ENCODE assay signal across 22 cellular contexts in the genomic region with DNA sequence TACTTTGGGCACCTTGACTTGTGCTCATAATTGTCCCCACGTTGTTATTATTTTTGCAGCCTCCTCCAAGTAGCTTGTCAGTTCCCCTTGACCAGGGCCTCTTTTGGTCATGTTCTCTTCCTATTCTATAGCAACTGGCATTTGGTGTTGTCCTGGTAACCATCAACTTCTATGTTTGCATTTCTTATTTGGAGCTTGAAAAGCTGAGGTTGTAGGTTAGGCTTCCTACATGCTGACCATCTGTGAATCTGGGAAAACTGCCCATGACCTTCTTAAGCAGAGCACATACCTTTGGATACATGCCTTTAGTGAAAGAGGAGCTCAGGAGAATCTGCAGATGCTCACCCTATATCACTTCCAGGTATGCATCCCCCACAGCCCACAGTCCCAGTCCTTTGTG.
"Had no signal": no experiment of that assay in that cellular context is flagged by ENCODE, and none has a peak within 500 bp of the region (broad histone marks: within the 10 kb centered on the region; RNA-seq: fewer than 3 reads in every experiment).

No MANE protein-coding gene starts in this region.

- H3K36me3 Mint-ChIP-seq: activated CD4-positive, alpha-beta memory T cell treated with anti-CD3 and anti-CD28 coated beads for 36 hours; activated naive CD8-positive, alpha-beta T cell treated with anti-CD3 and anti-CD28 coated beads for 36 hours; neural progenitor cell had no signal

- H3K9me3 ChIP-seq: esophagus squamous epithelium, mucosa of descending colon, prostate gland, right atrium auricular region, thyroid gland had no signal

- H3K4me3 Mint-ChIP-seq: activated CD4-positive, alpha-beta memory T cell treated with anti-CD3 and anti-CD28 coated beads for 36 hours; activated naive CD8-positive, alpha-beta T cell treated with anti-CD3 and anti-CD28 coated beads for 36 hours; activated T-helper 1 cell treated with anti-CD3 and anti-CD28 coated beads, Interleukin-12 subunit alpha, Interleukin-12 subunit beta, Interleukin-2, Interleukin-4 antibody, amounts not matched to agents 30 ng/mL and 10 ng/mL and 1 ng/mL, durations not matched to agents 14 hours and 24 hours and 36 hours; central memory CD8-positive, alpha-beta T cell; dendritic cell treated with granulocyte-macrophage colony-stimulating factor and Interleukin-4, amounts not matched to agents 40 ng/mL and 50 ng/mL, for 4 days; memory B cell; naive B cell; neural progenitor cell; T-helper 2 cell treated with Interferon-gamma antibody and Interleukin-4, amounts not matched to agents 5 μg/mL and 100 μg/mL, for 36 hours had no signal

- H3K9me3 Mint-ChIP-seq: activated CD4-positive, alpha-beta memory T cell treated with anti-CD3 and anti-CD28 coated beads for 36 hours; activated naive CD8-positive, alpha-beta T cell treated with anti-CD3 and anti-CD28 coated beads for 36 hours; activated T-helper 1 cell treated with anti-CD3 and anti-CD28 coated beads, Interleukin-12 subunit alpha, Interleukin-12 subunit beta, Interleukin-2, Interleukin-4 antibody, amounts not matched to agents 30 ng/mL and 10 ng/mL and 1 ng/mL, durations not matched to agents 14 hours and 24 hours and 36 hours; central memory CD8-positive, alpha-beta T cell; dendritic cell treated with granulocyte-macrophage colony-stimulating factor and Interleukin-4, amounts not matched to agents 40 ng/mL and 50 ng/mL, for 4 days; memory B cell; naive B cell; neural progenitor cell; T-helper 2 cell treated with Interferon-gamma antibody and Interleukin-4, amounts not matched to agents 5 μg/mL and 100 μg/mL, for 36 hours had no signal

- DNase-seq: activated CD4-positive, alpha-beta memory T cell treated with anti-CD3 and anti-CD28 coated beads for 36 hours; activated naive CD4-positive, alpha-beta T cell; activated naive CD8-positive, alpha-beta T cell treated with anti-CD3 and anti-CD28 coated beads for 36 hours; activated T-cell treated with anti-CD3 and anti-CD28 coated beads for 4 hours; amygdala; effector memory CD4-positive, alpha-beta T cell; esophagus squamous epithelium; mucosa of descending colon; naive B cell; stimulated activated CD4-positive, alpha-beta T cell treated with anti-CD3 and anti-CD28 coated beads, Interleukin-12 subunit alpha, Interleukin-12 subunit beta, amount 100 ng/mL, for 4 hours; stimulated activated CD4-positive, alpha-beta T cell treated with anti-CD3 and anti-CD28 coated beads, Interleukin-1b, Interleukin-23, amount 100 ng/mL, for 48 hours; stimulated activated naive CD4-positive, alpha-beta T cell treated with Interleukin-2 at 50 U/mL for 16 hours; thyroid gland had no signal

- H3K4me1 Mint-ChIP-seq: activated naive CD8-positive, alpha-beta T cell treated with anti-CD3 and anti-CD28 coated beads for 36 hours; central memory CD8-positive, alpha-beta T cell; memory B cell; naive B cell had no signal

- H3K4me1 ChIP-seq: esophagus squamous epithelium, neural progenitor cell, prostate gland, right atrium auricular region, thyroid gland had no signal

- H3K36me3 ChIP-seq: esophagus squamous epithelium, neural progenitor cell, prostate gland, right atrium auricular region, thyroid gland had no signal

- H3K27ac ChIP-seq: esophagus squamous epithelium, hepatocyte, neural progenitor cell, prostate gland, right atrium auricular region, thyroid gland had no signal

- H3K27me3 Mint-ChIP-seq: activated CD4-positive, alpha-beta memory T cell treated with anti-CD3 and anti-CD28 coated beads for 36 hours; activated naive CD8-positive, alpha-beta T cell treated with anti-CD3 and anti-CD28 coated beads for 36 hours; central memory CD8-positive, alpha-beta T cell; dendritic cell treated with granulocyte-macrophage colony-stimulating factor and Interleukin-4, amounts not matched to agents 40 ng/mL and 50 ng/mL, for 4 days; memory B cell; naive B cell had no signal

- H3K27me3 ChIP-seq: esophagus squamous epithelium, hepatocyte, neural progenitor cell, right atrium auricular region, thyroid gland had no signal

- H3K4me3 ChIP-seq: esophagus squamous epithelium, hepatocyte, mucosa of descending colon, neural progenitor cell, prostate gland, right atrium auricular region, thyroid gland had no signal

- H3K27ac Mint-ChIP-seq: activated CD4-positive, alpha-beta memory T cell treated with anti-CD3 and anti-CD28 coated beads for 36 hours; activated naive CD8-positive, alpha-beta T cell treated with anti-CD3 and anti-CD28 coated beads for 36 hours; activated T-helper 1 cell treated with anti-CD3 and anti-CD28 coated beads, Interleukin-12 subunit alpha, Interleukin-12 subunit beta, Interleukin-2, Interleukin-4 antibody, amounts not matched to agents 30 ng/mL and 10 ng/mL and 1 ng/mL, durations not matched to agents 14 hours and 24 hours and 36 hours; dendritic cell treated with granulocyte-macrophage colony-stimulating factor and Interleukin-4, amounts not matched to agents 40 ng/mL and 50 ng/mL, for 4 days; memory B cell; neural progenitor cell; T-helper 2 cell treated with Interferon-gamma antibody and Interleukin-4, amounts not matched to agents 5 μg/mL and 100 μg/mL, for 36 hours had no signal

- ATAC-seq: mucosa of descending colon had no signal
